ENCODE assay signal across 11 cellular contexts in genomic region chr10:91683976-91684375, GRCh38. TPM values are rescaled to one million over a fixed set of nuclear protein-coding genes. Genes with fewer than 3 reads are reported as not detected.
DNase-seq lines count a peak whose midpoint lies in the region; ATAC-seq and TF ChIP-seq lines count a peak whose summit lies in the region.
"Had no signal": no experiment of that assay in that cellular context is flagged by ENCODE, and none has a peak within 500 bp of the region (broad histone marks: within the 10 kb centered on the region; RNA-seq: fewer than 3 reads in every experiment).

No MANE protein-coding gene starts in this region.

- POLR2A ChIA-PET in WTC11 (lab: Charles Lee), result no interaction called here

- H3K4me3 ChIP-seq in fibroblast of villous mesenchyme (ENCODE audit: low read depth, low read length), result no peak overlapping the region

- peaks cover 19% of the 10 kb centered on the region for H3K4me1 Mint-ChIP-seq in WTC11
- no peaks in the 10 kb centered on the region for H3K4me1 Mint-ChIP-seq in stimulated activated effector memory CD8-positive, alpha-beta T cell treated with anti-CD3 and anti-CD28 coated beads, Interleukin-12 subunit alpha, Interleukin-12 subunit beta, amount 100 ng/mL, for 72 hours
- no peaks in the 10 kb centered on the region for H3K4me1 Mint-ChIP-seq in natural killer cell treated with Interleukin-12 subunit alpha and Interleukin-12 subunit beta and Interleukin-15 and Interleukin-18, amount 100 ng/mL, for 72 hours (ENCODE audit: low read depth in 2 of 2)

- CTCF ChIA-PET in WTC11 (lab: Charles Lee), result interaction anchor here (0.5 to 0.9 kb wide), 3 partner anchors 40 to 708 kb away, joined by 3 to 4 read pairs (median 3); no protein-coding TSS in a partner anchor

- H3K9me3 Mint-ChIP-seq in WTC11, result no peaks in the 10 kb centered on the region
- H3K9me3 Mint-ChIP-seq in stimulated activated effector memory CD8-positive, alpha-beta T cell treated with anti-CD3 and anti-CD28 coated beads, Interleukin-12 subunit alpha, Interleukin-12 subunit beta, amount 100 ng/mL, for 72 hours, result no peaks in the 10 kb centered on the region
- H3K9me3 Mint-ChIP-seq in natural killer cell treated with Interleukin-12 subunit alpha and Interleukin-12 subunit beta and Interleukin-15 and Interleukin-18, amount 100 ng/mL, for 72 hours, result no peaks in the 10 kb centered on the region
- H3K9me3 Mint-ChIP-seq: activated naive CD4-positive, alpha-beta T cell treated with anti-CD3 and anti-CD28 coated beads, Interleukin-2, amount 50 U/mL, for 72 hours had no signal

- no peaks in the 10 kb centered on the region for H3K27me3 Mint-ChIP-seq in WTC11 (ENCODE audit: low read depth)
- peaks cover 7 to 21% of the 10 kb centered on the region in 2 donors for H3K27me3 Mint-ChIP-seq in natural killer cell treated with Interleukin-12 subunit alpha and Interleukin-12 subunit beta and Interleukin-15 and Interleukin-18, amount 100 ng/mL, for 72 hours

- H3K27ac Mint-ChIP-seq in WTC11, result no peak overlapping the region
- H3K27ac Mint-ChIP-seq in stimulated activated effector memory CD8-positive, alpha-beta T cell treated with anti-CD3 and anti-CD28 coated beads, Interleukin-12 subunit alpha, Interleukin-12 subunit beta, amount 100 ng/mL, for 72 hours, result no peak overlapping the region
- no peak overlapping the region for H3K27ac Mint-ChIP-seq in natural killer cell treated with Interleukin-12 subunit alpha and Interleukin-12 subunit beta and Interleukin-15 and Interleukin-18, amount 100 ng/mL, for 72 hours
- H3K27ac Mint-ChIP-seq: activated naive CD4-positive, alpha-beta T cell treated with anti-CD3 and anti-CD28 coated beads, Interleukin-2, amount 50 U/mL, for 72 hours had no signal

- no peak overlapping the region for H3K4me3 Mint-ChIP-seq in WTC11
- no peak overlapping the region for H3K4me3 Mint-ChIP-seq in stimulated activated effector memory CD8-positive, alpha-beta T cell treated with anti-CD3 and anti-CD28 coated beads, Interleukin-12 subunit alpha, Interleukin-12 subunit beta, amount 100 ng/mL, for 72 hours
- no peak overlapping the region for H3K4me3 Mint-ChIP-seq in natural killer cell treated with Interleukin-12 subunit alpha and Interleukin-12 subunit beta and Interleukin-15 and Interleukin-18, amount 100 ng/mL, for 72 hours

- TF ChIP-seq CTCF in WTC11 (IDR thresholded peaks at IDR 0.05) (no peak), fibroblast of villous mesenchyme (IDR thresholded peaks at IDR 0.05; ENCODE audit: insufficient read depth, low read depth, low read length) (no peak)

- ATAC-seq in WTC11, result peak; percentile 56
- ATAC-seq in stimulated activated effector memory CD8-positive, alpha-beta T cell treated with anti-CD3 and anti-CD28 coated beads, Interleukin-12 subunit alpha, Interleukin-12 subunit beta, amount 100 ng/mL, for 72 hours, result peak; percentile 19
- no peak for ATAC-seq in left lobe of liver
- ATAC-seq in natural killer cell treated with Interleukin-12 subunit alpha and Interleukin-12 subunit beta and Interleukin-15 and Interleukin-18, amount 100 ng/mL, for 72 hours, result no peak
- ATAC-seq in HG03521 (IDR thresholded peaks at IDR 0.05; ENCODE audit: unreplicated experiment), result no peak
- ATAC-seq: activated naive CD4-positive, alpha-beta T cell treated with anti-CD3 and anti-CD28 coated beads, Interleukin-2, amount 50 U/mL, for 72 hours had no signal

- DNase-seq in HCEC 1CT (peak; percentile 94), WTC11 (ENCODE audit: low spot score) (no peak), fibroblast of villous mesenchyme (ENCODE audit: low read depth) (peak; percentile 43), left lobe of liver (ENCODE audit: low spot score) (no peak)
- no peak for DNase-seq in stimulated activated effector memory CD8-positive, alpha-beta T cell treated with anti-CD3 and anti-CD28 coated beads, Interleukin-12 subunit alpha, Interleukin-12 subunit beta, amount 100 ng/mL, for 72 hours (ENCODE audit: low spot score in 2 of 2)
- no peak for DNase-seq in natural killer cell treated with Interleukin-12 subunit alpha and Interleukin-12 subunit beta and Interleukin-15 and Interleukin-18, amount 100 ng/mL, for 72 hours (ENCODE audit: low spot score)
- DNase-seq: Kasumi-1, kidney, NCI-H69 had no signal

- no peaks in the 10 kb centered on the region for H3K36me3 Mint-ChIP-seq in WTC11
- H3K36me3 Mint-ChIP-seq in stimulated activated effector memory CD8-positive, alpha-beta T cell treated with anti-CD3 and anti-CD28 coated beads, Interleukin-12 subunit alpha, Interleukin-12 subunit beta, amount 100 ng/mL, for 72 hours, result no peaks in the 10 kb centered on the region
- no peaks in the 10 kb centered on the region for H3K36me3 Mint-ChIP-seq in natural killer cell treated with Interleukin-12 subunit alpha and Interleukin-12 subunit beta and Interleukin-15 and Interleukin-18, amount 100 ng/mL, for 72 hours
- H3K36me3 Mint-ChIP-seq: activated naive CD4-positive, alpha-beta T cell treated with anti-CD3 and anti-CD28 coated beads, Interleukin-2, amount 50 U/mL, for 72 hours had no signal

TF ChIP-seq in WTC11, 78 proteins besides CTCF, POLR2A, EP300 and RAD21:
- TF ChIP-seq NFE2L1 (CRISPR knock-in tag; IDR thresholded peaks at IDR 0.05) (no peak), HMGXB4 (CRISPR knock-in tag; IDR thresholded peaks at IDR 0.05) (no peak), NFATC4 (CRISPR knock-in tag; IDR thresholded peaks at IDR 0.05) (no peak), FOXP4 (CRISPR knock-in tag; IDR thresholded peaks at IDR 0.05) (no peak), EMX1 (CRISPR knock-in tag; IDR thresholded peaks at IDR 0.05) (no peak), SOX15 (CRISPR knock-in tag; IDR thresholded peaks at IDR 0.05) (no peak), JUN (CRISPR knock-in tag; IDR thresholded peaks at IDR 0.05) (no peak), TCF7 (CRISPR knock-in tag; IDR thresholded peaks at IDR 0.05; ENCODE audit: low read depth) (no peak), IRF2 (CRISPR knock-in tag; IDR thresholded peaks at IDR 0.05; ENCODE audit: borderline replicate concordance, low read depth) (no peak), FOXK1 (CRISPR knock-in tag; IDR thresholded peaks at IDR 0.05) (no peak), CDX4 (CRISPR knock-in tag; IDR thresholded peaks at IDR 0.05; ENCODE audit: borderline replicate concordance) (no peak), ZNF396 (CRISPR knock-in tag; IDR thresholded peaks at IDR 0.05; ENCODE audit: borderline replicate concordance) (no peak), NR1H2 (CRISPR knock-in tag; IDR thresholded peaks at IDR 0.05) (no peak), GRHL2 (CRISPR knock-in tag; IDR thresholded peaks at IDR 0.05; ENCODE audit: insufficient replicate concordance, severe bottlenecking) (no peak), ATF2 (CRISPR knock-in tag; IDR thresholded peaks at IDR 0.05; ENCODE audit: borderline replicate concordance, low read depth) (no peak)

RNA-seq across cellular contexts. Expression of gene PPP1R3C, which starts 51.1 kb away (rescaled TPM):
- total RNA-seq in WTC11 (2021), result 1.5 to 3.3 TPM (median 2.8 TPM) in 3 replicates
- 57.0 and 109 TPM in 2 replicates for total RNA-seq in fibroblast of villous mesenchyme
- total RNA-seq in left lobe of liver, result 136 TPM
- not detected for total RNA-seq in natural killer cell treated with Interleukin-12 subunit alpha and Interleukin-12 subunit beta and Interleukin-15 and Interleukin-18, amount 100 ng/mL, for 72 hours

Comparison
In these comparisons a context has a peak if more than half of its experiments do, and no peak if none do; other contexts are left out.
1. DNase-seq: peak in HCEC 1CT (single experiment) and fibroblast of villous mesenchyme (single experiment); none in WTC11 (single experiment), stimulated activated effector memory CD8-positive, alpha-beta T cell treated with anti-CD3 and anti-CD28 coated beads, Interleukin-12 subunit alpha, Interleukin-12 subunit beta, amount 100 ng/mL, for 72 hours (0 of 2), left lobe of liver (single experiment) and natural killer cell treated with Interleukin-12 subunit alpha and Interleukin-12 subunit beta and Interleukin-15 and Interleukin-18, amount 100 ng/mL, for 72 hours (single experiment).
2. ATAC-seq: peak in WTC11 (single experiment) and stimulated activated effector memory CD8-positive, alpha-beta T cell treated with anti-CD3 and anti-CD28 coated beads, Interleukin-12 subunit alpha, Interleukin-12 subunit beta, amount 100 ng/mL, for 72 hours (single experiment); none in left lobe of liver (single experiment), natural killer cell treated with Interleukin-12 subunit alpha and Interleukin-12 subunit beta and Interleukin-15 and Interleukin-18, amount 100 ng/mL, for 72 hours (0 of 2) and HG03521 (single experiment).
3. RNA of gene PPP1R3C, which starts 51.1 kb away (total RNA-seq): 136 TPM in left lobe of liver (single experiment) and 57.0 to 109 TPM in fibroblast of villous mesenchyme; 1.5 to 3.3 TPM in WTC11 and not detected in natural killer cell treated with Interleukin-12 subunit alpha and Interleukin-12 subunit beta and Interleukin-15 and Interleukin-18, amount 100 ng/mL, for 72 hours; every median in the first group is over 10 times any median in the second.